Comparison of ENCODE assay signal across 1 cellular context in the genomic region with DNA sequence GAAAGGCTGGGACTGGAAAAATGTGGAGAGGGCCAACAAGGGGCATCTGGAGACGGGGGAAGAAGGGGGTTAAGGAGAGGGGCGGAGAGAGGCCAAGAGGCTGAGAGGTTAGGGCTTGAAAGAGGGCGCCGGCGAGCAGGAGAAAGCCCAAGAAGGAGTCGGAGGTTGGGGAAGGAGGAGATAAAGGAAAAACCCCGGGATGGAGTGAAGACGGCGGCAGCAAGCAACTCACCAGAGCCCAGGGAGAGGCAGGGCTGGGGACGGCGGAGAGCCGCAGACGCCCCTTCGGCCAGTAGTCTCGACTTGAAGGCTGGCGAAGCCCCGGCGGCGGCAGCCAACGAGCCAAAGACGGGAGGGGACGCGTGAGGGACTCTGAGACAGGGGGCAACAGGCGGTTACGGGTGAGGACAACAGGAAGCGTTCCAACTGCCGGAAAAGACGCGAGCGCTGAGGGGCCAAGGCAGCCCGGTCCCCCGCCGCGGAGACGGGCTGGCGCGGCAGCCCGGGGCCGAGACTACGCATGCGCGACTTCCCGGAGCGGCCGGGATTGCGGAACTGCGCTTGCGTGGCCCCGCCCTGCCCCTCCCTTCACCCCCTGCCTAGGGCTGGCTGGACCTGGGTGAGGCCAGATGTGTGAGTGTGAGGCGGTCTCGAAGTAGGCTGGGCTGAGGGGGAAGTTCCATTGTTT.
TF ChIP-seq lines count a peak whose summit lies in the region.

STK38 (minus strand) TSS at position 522 of the 688 bp plus-strand sequence. CDS start 7,277 bp downstream, outside the sequence.

TF ChIP-seq in HCT116, 20 proteins besides CTCF, POLR2A, EP300 and RAD21 (continued from another document):
- TF ChIP-seq ZBTB33 (IDR thresholded peaks at IDR 0.05; ENCODE audit: extremely low read depth, insufficient replicate concordance, low read length): no peak
- TF ChIP-seq EZH2 (IDR thresholded peaks at IDR 0.05): no peak
